8 cellular contexts compared by ENCODE assay signal in genomic region chr14:105398726-105399440, GRCh38. TPM values are rescaled to one million over a fixed set of nuclear protein-coding genes. Genes with fewer than 3 reads are reported as not detected.
DNase-seq lines count a peak whose midpoint lies in the region; ATAC-seq and TF ChIP-seq lines count a peak whose summit lies in the region.

No MANE protein-coding gene starts in this region.

- peak overlapping the region; percentile 57 to 92 (median 90) for H3K27ac ChIP-seq in gastroesophageal sphincter
- H3K27ac ChIP-seq in prostate gland, result peak overlapping the region; percentile 79 to 89

- H3K9me3 Mint-ChIP-seq in activated T-cell treated with anti-CD3 and anti-CD28 coated beads, Interleukin-2, amount 50 U/mL, for 72 hours, result peaks cover 0 to 3% of the 10 kb centered on the region in 2 donors

- peak overlapping the region; percentile 88 for H3K4me2 ChIP-seq in Loucy (ENCODE audit: low read depth, low read length, poor library complexity, severe bottlenecking)

- peaks cover 11% of the 10 kb centered on the region for H4K20me1 ChIP-seq in Loucy (ENCODE audit: insufficient read depth, low read length, poor library complexity, severe bottlenecking)

- 60% methylated on average over 1 of the region's 40 CpGs; no CpG with 5 or more reads in 1 of the 2 donors for WGBS in gastroesophageal sphincter (ENCODE audit: low coverage in 1 of 2), 2 donors
- 34% methylated on average over 24 of the region's 40 CpGs for WGBS in prostate gland

- no peak for TF ChIP-seq EP300 in gastroesophageal sphincter (IDR thresholded peaks at IDR 0.05)

- intact Hi-C loops in prostate gland (cut with DNase I), result no loop called here

- no peaks in the 10 kb centered on the region for H3K27me3 Mint-ChIP-seq in activated T-cell treated with anti-CD3 and anti-CD28 coated beads, Interleukin-2, amount 50 U/mL, for 72 hours (ENCODE audit: low read depth)

- H3K9me3 ChIP-seq in Loucy (ENCODE audit: insufficient read depth, low read depth, low read length) (no peaks in the 10 kb centered on the region), gastroesophageal sphincter (peaks cover 0 to 9% (median 0%) of the 10 kb centered on the region in 3 donors), prostate gland (no peaks in the 10 kb centered on the region)

- 0 out of 2 replicates have a peak, but pooled peaks cover 4% of the 10 kb centered on the region for H3K36me3 ChIP-seq in Loucy (ENCODE audit: insufficient read depth, low read length)
- peaks cover 0 to 41% of the 10 kb centered on the region in 2 donors for H3K36me3 ChIP-seq in gastroesophageal sphincter
- no peaks in the 10 kb centered on the region for H3K36me3 ChIP-seq in prostate gland

- TF ChIP-seq CTCF in Loucy (conservative IDR thresholded peaks at IDR 0.05; ENCODE audit: low read length), result no peak
- no peak for TF ChIP-seq CTCF in gastroesophageal sphincter (IDR thresholded peaks at IDR 0.05)
- TF ChIP-seq CTCF in prostate gland (IDR thresholded peaks at IDR 0.05), result no peak

- H3K4me3 Mint-ChIP-seq in activated T-cell treated with anti-CD3 and anti-CD28 coated beads, Interleukin-2, amount 50 U/mL, for 72 hours, result peak overlapping the region; percentile 85 to 95

- H3K4me1 ChIP-seq in Loucy (ENCODE audit: insufficient read depth, low read length, poor library complexity, severe bottlenecking) (peaks cover 44% of the 10 kb centered on the region), gastroesophageal sphincter (peaks cover 0 to 30% (median 17%) of the 10 kb centered on the region in 3 donors), prostate gland (replicated peaks) (peaks cover 8% of the 10 kb centered on the region)

- TF ChIP-seq POLR2A in gastroesophageal sphincter (IDR thresholded peaks at IDR 0.05) (no peak), prostate gland (IDR thresholded peaks at IDR 0.05) (no peak)

- peak overlapping the region; percentile 99 for H3K9ac ChIP-seq in Loucy (ENCODE audit: low read depth, low read length, poor library complexity, severe bottlenecking)

- H3K4me3 ChIP-seq in Loucy (ENCODE audit: low read length, poor library complexity, severe bottlenecking), result peak overlapping the region; percentile 100
- peak overlapping the region; percentile 86 to 92 for H3K4me3 ChIP-seq in gastroesophageal sphincter
- H3K4me3 ChIP-seq in prostate gland, result peak overlapping the region; percentile 87 to 96

- H3K9me2 ChIP-seq in Loucy (replicated peaks; ENCODE audit: low read depth, low read length), result no peaks in the 10 kb centered on the region

- ATAC-seq in GM21786 (IDR thresholded peaks at IDR 0.05; ENCODE audit: unreplicated experiment), result peak; percentile 34
- ATAC-seq in activated T-cell treated with anti-CD3 and anti-CD28 coated beads, Interleukin-2, amount 50 U/mL, for 72 hours (replicated peaks in 1 of 2), result peak; percentile 65 to 71
- ATAC-seq in gastroesophageal sphincter, result peak; percentile 48

- H3K79me2 ChIP-seq in Loucy (ENCODE audit: insufficient read depth, low read length), result peaks cover 25% of the 10 kb centered on the region

- peaks cover 6% of the 10 kb centered on the region for H3K4me1 Mint-ChIP-seq in activated T-cell treated with anti-CD3 and anti-CD28 coated beads, Interleukin-2, amount 50 U/mL, for 72 hours (ENCODE audit: low read depth)

- H3F3A ChIP-seq in Loucy (ENCODE audit: low read depth), result no peaks in the 10 kb centered on the region

- H3K27me3 ChIP-seq in Loucy (ENCODE audit: insufficient read depth, low read length, poor library complexity, severe bottlenecking) (no peaks in the 10 kb centered on the region), gastroesophageal sphincter (no peaks in the 10 kb centered on the region), prostate gland (replicated peaks; ENCODE audit: insufficient read depth) (no peaks in the 10 kb centered on the region)

- H3K27ac Mint-ChIP-seq in activated T-cell treated with anti-CD3 and anti-CD28 coated beads, Interleukin-2, amount 50 U/mL, for 72 hours, result peak overlapping the region; percentile 63

- DNase-seq in NCI-H1436 (lab: John Stamatoyannopoulos, UW) (peak; percentile 63), NCI-H1436 treated with DMSO at 0.1 percent for 48 hours (lab: John Stamatoyannopoulos, UW) (no peak), prostate gland (ENCODE audit: low spot score) (no peak), NCI-H128 (lab: John Stamatoyannopoulos, UW; ENCODE audit: unreplicated experiment) (no peak)
- peak; percentile 56 to 58 for DNase-seq in activated T-cell treated with anti-CD3 and anti-CD28 coated beads, Interleukin-2, amount 50 U/mL, for 72 hours

- peak overlapping the region; percentile 86 for H2AFZ ChIP-seq in Loucy (ENCODE audit: low read length)

- H3K36me3 Mint-ChIP-seq in activated T-cell treated with anti-CD3 and anti-CD28 coated beads, Interleukin-2, amount 50 U/mL, for 72 hours (ENCODE audit: insufficient read depth in 2 of 2), result peaks cover 12 to 18% of the 10 kb centered on the region in 2 donors

RNA-seq across cellular contexts. Expression of gene TEX22, which starts 0.5 kb away (rescaled TPM):
- total RNA-seq in activated T-cell treated with anti-CD3 and anti-CD28 coated beads, Interleukin-2, amount 50 U/mL, for 72 hours, result 1 to 10 TPM; 1.8 to 3.3 TPM
- total RNA-seq in gastroesophageal sphincter (under 1 TPM in 1 of 4 donors, not detected in 3; 0.42 TPM), prostate gland (under 1 TPM; 0.57 to 0.73 TPM)

RNA-seq across cellular contexts. Expression of gene MTA1, which starts 20.7 kb away (rescaled TPM):
- total RNA-seq in activated T-cell treated with anti-CD3 and anti-CD28 coated beads, Interleukin-2, amount 50 U/mL, for 72 hours, result 100 to 1,000 TPM; 125 to 140 TPM
- total RNA-seq in gastroesophageal sphincter (10 to 100 TPM; 48.0 to 83.5 (median 58.7) TPM), prostate gland (100 to 1,000 TPM in 1 of 2 donors, 10 to 100 TPM in 1; 58.9 to 155 TPM)

Comparison
In these comparisons a context has a peak if more than half of its experiments do, and no peak if none do; other contexts are left out.
1. DNase-seq: peak in NCI-H1436 (single experiment) and activated T-cell treated with anti-CD3 and anti-CD28 coated beads, Interleukin-2, amount 50 U/mL, for 72 hours (2 of 2); none in NCI-H1436 treated with DMSO at 0.1 percent for 48 hours (single experiment), prostate gland (single experiment) and NCI-H128 (single experiment).
2. Peak in every context shown above with its lines, with median percentiles within 50 percentile points of each other: ATAC-seq and H3K4me3 ChIP-seq.